ENCODE assay signal across 1 cellular context in the genomic region with DNA sequence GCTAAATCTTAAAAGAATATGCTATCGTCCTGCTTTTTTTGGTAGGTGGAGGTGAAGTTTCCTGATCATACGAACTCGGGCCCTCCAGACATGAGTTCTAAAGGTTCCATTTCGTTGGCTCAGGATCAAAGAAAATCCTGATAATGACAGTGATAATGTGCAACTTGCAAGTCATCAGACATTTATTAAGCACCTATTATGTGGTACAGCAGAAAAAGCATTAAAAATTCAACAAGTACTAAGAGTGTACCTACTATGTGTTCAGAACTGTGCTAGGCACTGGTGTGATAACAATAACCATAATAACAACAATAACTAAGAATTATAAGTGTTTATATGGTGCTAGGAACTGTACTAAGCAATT.
A peak's percentile ranks its signal among the peaks of the same experiment; 100 is the strongest.
TF ChIP-seq lines count a peak whose summit lies in the region.

No MANE protein-coding gene starts in this region.

TF ChIP-seq in HEK293, 187 proteins besides CTCF, POLR2A, EP300 and RAD21:
- TF ChIP-seq ZNF664 (tag by site-specific recombination; IDR thresholded peaks at IDR 0.05), result peak; percentile 73
- no peak for TF ChIP-seq ZNF837 (tag by site-specific recombination; IDR thresholded peaks at IDR 0.05)
